11 cellular contexts compared by ENCODE assay signal in the genomic region with DNA sequence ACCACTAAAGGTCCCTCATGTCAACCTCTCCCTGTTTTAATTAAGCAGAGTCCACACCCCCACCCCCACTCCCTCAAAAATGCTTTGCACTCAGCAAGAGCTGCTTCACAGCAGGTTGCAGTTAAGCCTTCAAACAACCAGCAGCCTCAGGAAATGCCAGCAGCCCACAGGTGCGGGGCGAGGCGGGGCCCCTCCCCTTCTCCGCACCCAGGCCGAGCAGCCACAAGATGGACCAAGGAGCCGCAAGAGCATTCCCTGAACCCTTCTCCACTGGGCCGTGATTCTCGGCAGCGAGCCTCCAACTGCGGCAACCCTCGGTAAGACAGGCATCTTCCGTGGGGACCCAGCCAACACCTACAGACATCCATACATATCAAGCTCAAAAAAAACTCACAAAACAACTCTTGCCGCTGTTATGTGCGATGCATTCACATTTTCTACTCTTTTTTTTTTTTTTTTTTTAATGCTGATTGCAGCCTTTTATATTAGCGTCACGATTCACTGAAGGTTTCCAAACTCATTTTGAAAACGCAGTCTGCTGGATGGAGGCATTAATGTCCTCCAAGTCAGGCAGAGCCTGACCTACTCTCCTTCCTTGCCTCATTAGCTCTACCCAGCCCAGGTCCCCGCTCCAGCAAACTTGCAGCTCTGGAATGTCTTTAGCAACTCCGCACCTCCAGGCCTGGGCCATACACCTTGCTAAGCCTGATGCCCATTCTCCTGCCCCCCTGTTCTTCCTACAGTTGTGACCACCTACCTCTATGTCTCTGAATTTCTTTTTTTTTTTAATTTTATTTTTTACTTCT.
DNase-seq lines count a peak whose midpoint lies in the region; ATAC-seq and TF ChIP-seq lines count a peak whose summit lies in the region.
"Had no signal": no experiment of that assay in that cellular context is flagged by ENCODE, and none has a peak within 500 bp of the region (broad histone marks: within the 10 kb centered on the region; RNA-seq: fewer than 3 reads in every experiment).

No MANE protein-coding gene starts in this region.

- H3K9me3 ChIP-seq in colonic mucosa (no peaks in the 10 kb centered on the region), neuron (ENCODE audit: low read length) (no peaks in the 10 kb centered on the region)
- H3K9me3 ChIP-seq: pancreas had no signal

- H3K36me3 ChIP-seq in colonic mucosa (no peaks in the 10 kb centered on the region), neuron (ENCODE audit: insufficient read depth, low read length) (no peaks in the 10 kb centered on the region)
- H3K36me3 ChIP-seq: pancreas had no signal

- intact Hi-C loops in colonic mucosa (cut with DNase I), result no loop called here

- no peaks in the 10 kb centered on the region for H3K4me1 ChIP-seq in colonic mucosa
- H3K4me1 ChIP-seq in neuron (ENCODE audit: insufficient read depth, low read length), result peaks cover 18% of the 10 kb centered on the region
- H3K4me1 ChIP-seq: pancreas had no signal

- DNase-seq in NCI-H1417 (lab: John Stamatoyannopoulos, UW), result peak; percentile 62 to 84 (median 75)
- DNase-seq in NCI-H1417 treated with DMSO at 0.1 percent for 48 hours (lab: John Stamatoyannopoulos, UW), result no peak
- DNase-seq in NCI-H2227 treated with DMSO at 0.1 percent for 48 hours (lab: John Stamatoyannopoulos, UW), result peak; percentile 21
- peak; percentile 31 for DNase-seq in colonic mucosa
- DNase-seq in OCI-M1 (lab: John Stamatoyannopoulos, UW), result no peak
- DNase-seq: KBM-7, pancreas, SIG-M5 had no signal

- TF ChIP-seq CTCF in colonic mucosa (IDR thresholded peaks at IDR 0.05), result no peak

- H3K27me3 ChIP-seq in colonic mucosa (no peaks in the 10 kb centered on the region), neuron (ENCODE audit: insufficient read depth, low read length) (no peaks in the 10 kb centered on the region)
- H3K27me3 ChIP-seq: pancreas had no signal

- no peak overlapping the region for H3K9ac ChIP-seq in colonic mucosa (ENCODE audit: low read depth in 2 of 2, low read length in 2 of 2)

- ATAC-seq in GM18909 (IDR thresholded peaks at IDR 0.05; ENCODE audit: poor library complexity, unreplicated experiment), result no peak
- no peak for ATAC-seq in HG02938 (IDR thresholded peaks at IDR 0.05; ENCODE audit: unreplicated experiment)

- no peak overlapping the region for H3K4me3 ChIP-seq in colonic mucosa
- H3K4me3 ChIP-seq in neuron (ENCODE audit: low read length), result peak overlapping the region; percentile 13
- H3K4me3 ChIP-seq: pancreas had no signal

- peak overlapping the region; percentile 48 for H2AFZ ChIP-seq in neuron (ENCODE audit: low read depth, low read length)

- no peak overlapping the region for H3K27ac ChIP-seq in colonic mucosa
- H3K27ac ChIP-seq: pancreas had no signal

Comparison
In these comparisons a context has a peak if more than half of its experiments do, and no peak if none do; other contexts are left out.
1. DNase-seq: peak in NCI-H1417 (3 of 3), NCI-H2227 treated with DMSO at 0.1 percent for 48 hours (single experiment) and colonic mucosa (single experiment); none in NCI-H1417 treated with DMSO at 0.1 percent for 48 hours (single experiment) and OCI-M1 (single experiment).